In genomic region chr3:141255864-141256263, GRCh38 we compare ENCODE assay signal across 8 cellular contexts. TPM values are rescaled to one million over a fixed set of nuclear protein-coding genes. Genes with fewer than 3 reads are reported as not detected.
A peak's percentile ranks its signal among the peaks of the same experiment; 100 is the strongest.
DNase-seq lines count a peak whose midpoint lies in the region; ATAC-seq and TF ChIP-seq lines count a peak whose summit lies in the region.

No MANE protein-coding gene starts in this region.

- in situ Hi-C loops in astrocyte of the cerebellum (cut with HindIII; ENCODE audit: low sequenced_read_pairs): no loop called here

- peak; percentile 67 for DNase-seq in GM03348 (ENCODE audit: low spot score)
- peak; percentile 40 for DNase-seq in NCI-H146 treated with DMSO at 0.1 percent for 48 hours (lab: John Stamatoyannopoulos, UW; ENCODE audit: unreplicated experiment)
- DNase-seq in astrocyte of the cerebellum (ENCODE audit: low read depth): no peak
- peak; percentile 67 for DNase-seq in myocyte (ENCODE audit: low read depth)
- DNase-seq in occipital lobe (lab: John Stamatoyannopoulos, UW): no peak
- DNase-seq in Ammon's horn (ENCODE audit: low spot score): no peak
- no peak for DNase-seq in tibial nerve (ENCODE audit: low spot score in 2 of 2)

- ATAC-seq in GM19395 (IDR thresholded peaks at IDR 0.05; ENCODE audit: unreplicated experiment): no peak

- TF ChIP-seq POLR2A in tibial nerve (IDR thresholded peaks at IDR 0.05): no peak

- no peaks in the 10 kb centered on the region for H3K9me3 ChIP-seq in tibial nerve

- TF ChIP-seq CTCF in astrocyte of the cerebellum (IDR thresholded peaks at IDR 0.05; ENCODE audit: low read depth, low read length, missing control alignments) (peak; percentile 37), tibial nerve (IDR thresholded peaks at IDR 0.05) (no peak)

- H3K36me3 ChIP-seq in tibial nerve: peaks cover 0 to 10% (median 0%) of the 10 kb centered on the region in 3 donors

- TF ChIP-seq EP300 in tibial nerve (IDR thresholded peaks at IDR 0.05): no peak

- H3K27me3 ChIP-seq in tibial nerve: no peaks in the 10 kb centered on the region

- no peak overlapping the region for H3K27ac ChIP-seq in tibial nerve

- WGBS in tibial nerve, 2 donors: 88 to 89% methylated on average over 6 of the region's 6 CpGs

- H3K4me1 ChIP-seq in tibial nerve: no peaks in the 10 kb centered on the region

- no peak overlapping the region for H3K4me3 ChIP-seq in astrocyte of the cerebellum (ENCODE audit: low read depth, low read length)
- H3K4me3 ChIP-seq in tibial nerve: no peak overlapping the region

RNA-seq across cellular contexts. Expression of gene PXYLP1, which starts 24.2 kb away (rescaled TPM):
- total RNA-seq in myocyte (3.9 and 4.9 TPM in 2 replicates), occipital lobe (42.4 TPM), tibial nerve (10 to 100 TPM in 3 of 4 donors, 1 to 10 TPM in 1; 9.9 to 11.7 (median 10.0) TPM)
- 5.0 TPM for polyA plus RNA-seq in myocyte (2012)

Comparison
In these comparisons a context has a peak if more than half of its experiments do, and no peak if none do; other contexts are left out.
1. DNase-seq: peak in GM03348 (single experiment), NCI-H146 treated with DMSO at 0.1 percent for 48 hours (single experiment) and myocyte (single experiment); none in astrocyte of the cerebellum (single experiment), occipital lobe (single experiment), Ammon's horn (single experiment) and tibial nerve (0 of 2).